25 cellular contexts compared by ENCODE assay signal in genomic region chr12:49039421-49040363, GRCh38. TPM values are rescaled to one million over a fixed set of nuclear protein-coding genes. Genes with fewer than 3 reads are reported as not detected.
"Had no signal": no experiment of that assay in that cellular context is flagged by ENCODE, and none has a peak within 500 bp of the region (broad histone marks: within the 10 kb centered on the region; RNA-seq: fewer than 3 reads in every experiment).

No MANE protein-coding gene starts in this region.

- H3K27ac ChIP-seq: left lung, sigmoid colon, thyroid gland had no signal

- H3K27me3 ChIP-seq: left lung, sigmoid colon, thyroid gland had no signal

- H3K4me3 Mint-ChIP-seq: activated B cell treated with CpG ODN at 0.5 μM for 24 hours; activated CD4-positive, alpha-beta T cell treated with anti-CD3 and anti-CD28 coated beads for 36 hours; activated naive CD8-positive, alpha-beta T cell treated with anti-CD3 and anti-CD28 coated beads for 36 hours; activated T-cell treated with anti-CD3 and anti-CD28 coated beads, Interleukin-2, amount 50 U/mL, for 4 hours; dendritic cell treated with granulocyte-macrophage colony-stimulating factor and Interleukin-4, amounts not matched to agents 40 ng/mL and 50 ng/mL, for 4 days; naive B cell had no signal

- H3K4me1 Mint-ChIP-seq: activated B cell treated with CpG ODN at 0.5 μM for 24 hours had no signal

- H3K4me1 ChIP-seq: left lung, sigmoid colon, thyroid gland had no signal

- H3K27ac Mint-ChIP-seq: activated B cell treated with CpG ODN at 0.5 μM for 24 hours; activated CD4-positive, alpha-beta T cell treated with anti-CD3 and anti-CD28 coated beads for 36 hours; activated naive CD8-positive, alpha-beta T cell treated with anti-CD3 and anti-CD28 coated beads for 36 hours; dendritic cell treated with granulocyte-macrophage colony-stimulating factor and Interleukin-4, amounts not matched to agents 40 ng/mL and 50 ng/mL, for 4 days had no signal

- H3K9me3 ChIP-seq: left lung, sigmoid colon, thyroid gland had no signal

- H3K9me3 Mint-ChIP-seq: activated B cell treated with CpG ODN at 0.5 μM for 24 hours; activated naive CD8-positive, alpha-beta T cell treated with anti-CD3 and anti-CD28 coated beads for 36 hours; activated T-cell treated with anti-CD3 and anti-CD28 coated beads, Interleukin-2, amount 50 U/mL, for 4 hours; dendritic cell treated with granulocyte-macrophage colony-stimulating factor and Interleukin-4, amounts not matched to agents 40 ng/mL and 50 ng/mL, for 4 days; naive B cell had no signal

- DNase-seq: activated B cell treated with CpG ODN at 0.5 μM for 24 hours; activated CD4-positive, alpha-beta T cell treated with anti-CD3 and anti-CD28 coated beads for 36 hours; activated CD4-positive, alpha-beta T cell treated with anti-CD3 and anti-CD28 coated beads, Interleukin-2, amount 50 U/mL, for 4 hours; activated CD8-positive, alpha-beta memory T cell treated with anti-CD3 and anti-CD28 coated beads for 24 hours; activated CD8-positive, alpha-beta memory T cell treated with anti-CD3 and anti-CD28 coated beads, Interleukin-2, amount 50 U/mL, for 48 hours; activated naive CD4-positive, alpha-beta T cell treated with Interleukin-2 at 50 U/mL for 16 hours; activated naive CD8-positive, alpha-beta T cell treated with anti-CD3 and anti-CD28 coated beads for 36 hours; activated T-cell treated with anti-CD3 and anti-CD28 coated beads, Interleukin-2, amount 50 U/mL, for 4 hours; effector CD4-positive, alpha-beta T cell; mesenchymal stem cell; naive B cell; nucleus accumbens; sigmoid colon; stimulated activated CD4-positive, alpha-beta T cell treated with anti-CD3 and anti-CD28 coated beads, Interleukin-15, amount 100 ng/mL, for 24 hours; stimulated activated CD8-positive, alpha-beta memory T cell treated with anti-CD3 and anti-CD28 coated beads, Interleukin-4, amount 100 ng/mL, for 48 hours; stimulated activated naive CD4-positive, alpha-beta T cell treated with Interleukin-2 at 50 U/mL for 16 hours; T1000; thyroid gland had no signal

- H3K4me3 ChIP-seq: left lung, sigmoid colon, smooth muscle cell, thyroid gland had no signal

- ATAC-seq: activated CD4-positive, alpha-beta T cell treated with anti-CD3 and anti-CD28 coated beads for 36 hours; activated T-cell treated with anti-CD3 and anti-CD28 coated beads, Interleukin-2, amount 50 U/mL, for 4 hours; left lung had no signal

- H3K27me3 Mint-ChIP-seq: activated B cell treated with CpG ODN at 0.5 μM for 24 hours; activated CD4-positive, alpha-beta T cell treated with anti-CD3 and anti-CD28 coated beads for 36 hours; activated naive CD8-positive, alpha-beta T cell treated with anti-CD3 and anti-CD28 coated beads for 36 hours; dendritic cell treated with granulocyte-macrophage colony-stimulating factor and Interleukin-4, amounts not matched to agents 40 ng/mL and 50 ng/mL, for 4 days; naive B cell had no signal

- H3K4me2 ChIP-seq: smooth muscle cell had no signal

RNA-seq across cellular contexts. Expression of gene RHEBL1, which starts 30.1 kb away (rescaled TPM):
- total RNA-seq: ureter had no signal

RNA-seq across cellular contexts. Expression of gene DHH, which starts 54.9 kb away (rescaled TPM):
- total RNA-seq: activated CD4-positive, alpha-beta T cell treated with anti-CD3 and anti-CD28 coated beads for 36 hours; activated naive CD8-positive, alpha-beta T cell treated with anti-CD3 and anti-CD28 coated beads for 36 hours; bronchial epithelial cell; fibroblast of villous mesenchyme; T-helper 1 cell treated with Interleukin-12 subunit alpha and Interleukin-12 subunit beta and Interleukin-4 antibody, amounts not matched to agents 30 ng/mL and 1 ng/mL, for 36 hours had no signal
- polyA plus RNA-seq: smooth muscle cell had no signal
